In the genomic region with DNA sequence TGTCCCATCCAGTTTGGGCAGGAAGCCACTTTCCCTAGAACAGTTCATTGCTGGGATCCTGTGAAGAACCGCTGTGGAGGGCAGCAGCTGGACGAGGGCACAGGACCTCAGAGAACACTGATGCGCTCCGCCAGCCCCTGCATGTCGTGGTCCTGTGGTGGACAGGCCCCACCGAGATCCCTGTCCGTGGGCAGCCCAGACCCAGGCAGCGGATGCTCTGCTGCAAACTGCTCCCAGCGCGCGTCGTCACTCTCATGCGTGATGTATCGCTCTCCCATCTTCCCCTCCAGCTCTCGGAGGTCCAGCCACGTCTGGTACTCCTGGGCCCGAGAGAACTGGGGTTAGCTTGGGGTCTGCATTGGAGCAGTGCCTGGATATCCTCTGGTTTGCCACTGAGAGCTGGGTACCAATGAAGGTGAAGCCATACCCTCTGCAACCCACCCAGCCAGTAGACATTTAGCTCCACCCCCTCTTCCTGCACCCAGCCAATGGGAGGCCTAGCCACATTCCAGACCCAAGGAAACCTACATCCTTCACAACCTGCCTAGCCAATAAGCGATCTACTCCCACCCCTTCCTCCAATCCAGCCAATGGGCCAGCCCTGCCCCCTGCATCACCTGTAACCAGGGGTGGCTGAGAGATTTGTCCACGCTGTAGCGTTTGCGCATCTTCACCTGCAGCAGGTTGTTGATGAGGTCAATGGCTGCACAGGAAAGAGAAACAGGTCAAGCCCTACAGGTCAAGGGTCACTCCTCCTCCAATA, we compare ENCODE assay signal across 13 cellular contexts. TPM values are rescaled to one million over a fixed set of nuclear protein-coding genes. Genes with fewer than 3 reads are reported as not detected.
DNase-seq lines count a peak whose midpoint lies in the region; ATAC-seq and TF ChIP-seq lines count a peak whose summit lies in the region.
"Had no signal": no experiment of that assay in that cellular context is flagged by ENCODE, and none has a peak within 500 bp of the region (broad histone marks: within the 10 kb centered on the region; RNA-seq: fewer than 3 reads in every experiment).

No MANE protein-coding gene starts in this region.

- TF ChIP-seq CTCF in GM23338 (conservative IDR thresholded peaks at IDR 0.05; ENCODE audit: low read depth in 2 of 2) (no peak), SK-N-SH (IDR thresholded peaks at IDR 0.05) (no peak), CD14-positive monocyte (IDR thresholded peaks at IDR 0.05) (no peak)

- H3K9me3 Mint-ChIP-seq in CD4-positive, CD25-positive, alpha-beta regulatory T cell: peaks cover 1 to 14% (median 3%) of the 10 kb centered on the region in 7 donors
- H3K9me3 Mint-ChIP-seq in GM23338 (no peaks in the 10 kb centered on the region), CD14-positive monocyte (no peaks in the 10 kb centered on the region)
- H3K9me3 Mint-ChIP-seq: activated T-helper 1 cell treated with anti-CD3 and anti-CD28 coated beads, Interleukin-12 subunit alpha, Interleukin-12 subunit beta, Interleukin-2, Interleukin-4 antibody, amounts not matched to agents 30 ng/mL and 10 ng/mL and 1 ng/mL, durations not matched to agents 14 hours and 24 hours and 36 hours had no signal

- peak overlapping the region in 2 of 3 donors; percentile 65 to 66 for H3K27ac Mint-ChIP-seq in CD4-positive, CD25-positive, alpha-beta regulatory T cell
- H3K27ac Mint-ChIP-seq in GM23338 (peak overlapping the region; percentile 84), CD14-positive monocyte (no peak overlapping the region)
- H3K27ac Mint-ChIP-seq: activated T-helper 1 cell treated with anti-CD3 and anti-CD28 coated beads, Interleukin-12 subunit alpha, Interleukin-12 subunit beta, Interleukin-2, Interleukin-4 antibody, amounts not matched to agents 30 ng/mL and 10 ng/mL and 1 ng/mL, durations not matched to agents 14 hours and 24 hours and 36 hours had no signal

- no peak for DNase-seq in CD4-positive, CD25-positive, alpha-beta regulatory T cell
- DNase-seq in GM23338 (ENCODE audit: low spot score) (peak; percentile 93), SK-N-SH (peak; percentile 79), iPS-NIHi7 (ENCODE audit: extremely low spot score) (peak; percentile 94), OCI-M1 (lab: John Stamatoyannopoulos, UW) (no peak), CD14-positive monocyte (ENCODE audit: low spot score) (no peak)
- DNase-seq: GF-D8, transverse colon had no signal

- peaks cover 0 to 14% (median 13%) of the 10 kb centered on the region in 4 donors for H3K4me1 Mint-ChIP-seq in CD4-positive, CD25-positive, alpha-beta regulatory T cell
- H3K4me1 Mint-ChIP-seq in GM23338 (peaks cover 8% of the 10 kb centered on the region), CD14-positive monocyte (no peaks in the 10 kb centered on the region)

- no peaks in the 10 kb centered on the region for H3K27me3 ChIP-seq in CD4-positive, CD25-positive, alpha-beta regulatory T cell (ENCODE audit: control insufficient read depth, insufficient read depth, low read length)
- H3K27me3 ChIP-seq in GM23338 (ENCODE audit: insufficient read depth) (no peaks in the 10 kb centered on the region), SK-N-SH (ENCODE audit: insufficient read depth) (no peaks in the 10 kb centered on the region)
- H3K27me3 ChIP-seq: ovary, transverse colon had no signal

- H3K9me3 ChIP-seq in CD4-positive, CD25-positive, alpha-beta regulatory T cell (ENCODE audit: control insufficient read depth in 2 of 2, low read length in 2 of 2): peaks cover 8% of the 10 kb centered on the region in 2 experiments
- H3K9me3 ChIP-seq in SK-N-SH: no peaks in the 10 kb centered on the region
- H3K9me3 ChIP-seq: ovary, transverse colon had no signal

- H3K4me3 Mint-ChIP-seq in CD4-positive, CD25-positive, alpha-beta regulatory T cell: no peak overlapping the region
- H3K4me3 Mint-ChIP-seq in GM23338: no peak overlapping the region
- H3K4me3 Mint-ChIP-seq in CD14-positive monocyte: no peak overlapping the region
- H3K4me3 Mint-ChIP-seq: activated T-helper 1 cell treated with anti-CD3 and anti-CD28 coated beads, Interleukin-12 subunit alpha, Interleukin-12 subunit beta, Interleukin-2, Interleukin-4 antibody, amounts not matched to agents 30 ng/mL and 10 ng/mL and 1 ng/mL, durations not matched to agents 14 hours and 24 hours and 36 hours had no signal

- H3K4me1 ChIP-seq in CD4-positive, CD25-positive, alpha-beta regulatory T cell (ENCODE audit: control insufficient read depth, insufficient read depth, low read length, poor library complexity, severe bottlenecking): no peaks in the 10 kb centered on the region
- H3K4me1 ChIP-seq in GM23338 (ENCODE audit: insufficient read depth) (no peaks in the 10 kb centered on the region), SK-N-SH (ENCODE audit: control insufficient read depth in 1 of 2, insufficient read depth in 2 of 2, low read depth in 1 of 2, low read length in 1 of 2) (peaks cover 0 to 3% of the 10 kb centered on the region in 2 experiments; a peak in 1 of 4 replicates)
- H3K4me1 ChIP-seq: transverse colon had no signal

- H3K36me3 ChIP-seq in CD4-positive, CD25-positive, alpha-beta regulatory T cell (ENCODE audit: control insufficient read depth, insufficient read depth, low read length): peaks cover 65% of the 10 kb centered on the region
- H3K36me3 ChIP-seq in GM23338 (ENCODE audit: insufficient read depth) (no peaks in the 10 kb centered on the region; the same call in 1 of the 2 replicates), SK-N-SH (replicated peaks in 1 of 2; ENCODE audit: control insufficient read depth in 1 of 2, insufficient read depth in 2 of 2, low read length in 1 of 2) (peaks cover 7 to 21% of the 10 kb centered on the region in 2 experiments)
- H3K36me3 ChIP-seq: ovary had no signal

- no peak for ATAC-seq in CD4-positive, CD25-positive, alpha-beta regulatory T cell (ENCODE audit: low read depth in 2 of 2)
- peak; percentile 97 for ATAC-seq in GM23338
- ATAC-seq in GM19463 (IDR thresholded peaks at IDR 0.05; ENCODE audit: unreplicated experiment): no peak
- no peak for ATAC-seq in GM21381 (IDR thresholded peaks at IDR 0.05; ENCODE audit: unreplicated experiment)

- H3K79me2 ChIP-seq in GM23338 (replicated peaks; ENCODE audit: insufficient read depth): no peaks in the 10 kb centered on the region
- H3K79me2 ChIP-seq in SK-N-SH (ENCODE audit: insufficient read depth): no peaks in the 10 kb centered on the region

- no peak overlapping the region for H3K9ac ChIP-seq in SK-N-SH

- H4K20me1 ChIP-seq in GM23338 (replicated peaks; ENCODE audit: insufficient read depth) (peaks cover 6% of the 10 kb centered on the region; the same call in 1 of the 2 replicates), SK-N-SH (ENCODE audit: insufficient read depth) (no peaks in the 10 kb centered on the region)

- no peak overlapping the region for H3K27ac ChIP-seq in CD4-positive, CD25-positive, alpha-beta regulatory T cell (ENCODE audit: insufficient read depth, low read length, poor library complexity, severe bottlenecking)
- H3K27ac ChIP-seq in GM23338 (ENCODE audit: low read depth): no peak overlapping the region
- no peak overlapping the region for H3K27ac ChIP-seq in SK-N-SH (ENCODE audit: low read depth in 2 of 2, low read length in 1 of 2)
- H3K27ac ChIP-seq: coronary artery, ovary, transverse colon had no signal

- no peak overlapping the region for H3K4me3 ChIP-seq in CD4-positive, CD25-positive, alpha-beta regulatory T cell (ENCODE audit: low read depth, low read length)
- H3K4me3 ChIP-seq in GM23338 (no peak overlapping the region), SK-N-SH (ENCODE audit: low read depth in 2 of 2, low read length in 1 of 2) (no peak overlapping the region)
- H3K4me3 ChIP-seq: coronary artery, ovary, transverse colon had no signal

- H3K4me2 ChIP-seq in GM23338 (no peak overlapping the region), SK-N-SH (no peak overlapping the region)

- no peaks in the 10 kb centered on the region for H3K9me2 ChIP-seq in GM23338 (ENCODE audit: insufficient read depth)
- no peaks in the 10 kb centered on the region for H3K9me2 ChIP-seq in SK-N-SH

- H2AFZ ChIP-seq in GM23338: no peak overlapping the region
- H2AFZ ChIP-seq in SK-N-SH (ENCODE audit: low read depth): no peak overlapping the region

- intact Hi-C loops in CD14-positive monocyte (cut with micrococcal nuclease): loop anchor here (10.0 kb wide), 1 partner anchor 270 kb away; no protein-coding TSS in a partner anchor

- POLR2A ChIA-PET in SK-N-SH (lab: Yijun Ruan, JAX): interaction anchor here (1.2 kb wide), 1 partner anchor 54 kb away, joined by 3 read pairs; no protein-coding TSS in a partner anchor

- no peaks in the 10 kb centered on the region for H3K27me3 Mint-ChIP-seq in CD4-positive, CD25-positive, alpha-beta regulatory T cell
- H3K27me3 Mint-ChIP-seq in GM23338 (ENCODE audit: insufficient read depth, low read depth, poor library complexity) (peaks cover 11% of the 10 kb centered on the region), CD14-positive monocyte (ENCODE audit: low read depth in 3 of 3) (peaks cover 1 to 2% (median 2%) of the 10 kb centered on the region in 3 donors)

- WGBS in SK-N-SH (ENCODE audit: low lambda C conversion rate): 96% methylated on average over 17 of the region's 21 CpGs

- TF ChIP-seq RAD21 in SK-N-SH (IDR thresholded peaks at IDR 0.05; ENCODE audit: low read length): no peak

- TF ChIP-seq EP300 in SK-N-SH (IDR thresholded peaks at IDR 0.05; ENCODE audit: borderline replicate concordance in 1 of 2, low read depth in 1 of 2, low read length in 1 of 2): no peak

- H3K36me3 Mint-ChIP-seq in CD4-positive, CD25-positive, alpha-beta regulatory T cell: peaks cover 49% of the 10 kb centered on the region
- H3K36me3 Mint-ChIP-seq in GM23338 (ENCODE audit: low read depth) (peaks cover 40% of the 10 kb centered on the region), CD14-positive monocyte (peaks cover 58 to 68% of the 10 kb centered on the region in 2 donors)

- CTCF ChIA-PET in SK-N-SH (lab: Yijun Ruan, JAX): interaction anchor here (1.1 to 3.9 kb wide), 5 partner anchors 13 to 61 kb away, joined by 3 to 24 read pairs (median 4); a partner anchor contains a TSS

- H3F3A ChIP-seq in GM23338 (replicated peaks; ENCODE audit: low read depth) (0 out of 2 replicates have a peak, but pooled peaks cover 3% of the 10 kb centered on the region), SK-N-SH (replicated peaks; ENCODE audit: insufficient read depth) (peaks cover 20% of the 10 kb centered on the region)

RNA-seq across cellular contexts. Expression of a gene that starts 13.6 kb away (rescaled TPM):
- total RNA-seq in CD4-positive, CD25-positive, alpha-beta regulatory T cell: not detected
- polyA plus RNA-seq in CD4-positive, CD25-positive, alpha-beta regulatory T cell: not detected
- total RNA-seq in GM23338 (2014; rRNA removed; shearing (Covaris generic)): 1.2 and 2.6 TPM in 2 replicates
- polyA plus RNA-seq in GM23338 (2016; fragmentation: Nextera tagmentation; extraction: Ambion mirVana) (0.75 and 0.78 TPM in 2 replicates), SK-N-SH (2012; rRNA removed) (9.5 and 10.6 TPM in 2 replicates), CD14-positive monocyte (under 1 TPM; 0.05 to 0.09 TPM)
- polyA plus RNA-seq in SK-N-SH (2012; cell fraction: cytosol; rRNA removed): 6.9 and 8.6 TPM in 2 replicates
- polyA plus RNA-seq in SK-N-SH (2012; cell fraction: nucleus; rRNA removed): 7.0 and 8.3 TPM in 2 replicates

RNA-seq across cellular contexts. Expression of a gene that starts 38.6 kb away (rescaled TPM):
- not detected for total RNA-seq in CD4-positive, CD25-positive, alpha-beta regulatory T cell
- 10 to 100 TPM in 1 of 4 donors, 1 to 10 TPM in 2, not detected in 1; 6.8 to 15.7 (median 8.6) TPM for polyA plus RNA-seq in CD4-positive, CD25-positive, alpha-beta regulatory T cell
- not detected in 2 replicates for total RNA-seq in GM23338 (2014; rRNA removed; shearing (Covaris generic))
- polyA plus RNA-seq in GM23338 (2016; fragmentation: Nextera tagmentation; extraction: Ambion mirVana) (5.7 and 5.9 TPM in 2 replicates), SK-N-SH (2012; rRNA removed) (not detected in 2 replicates), CD14-positive monocyte (not detected)
- polyA plus RNA-seq in SK-N-SH (2012; cell fraction: cytosol; rRNA removed): not detected in 2 replicates
- polyA plus RNA-seq in SK-N-SH (2012; cell fraction: nucleus; rRNA removed): not detected in 2 replicates
- total RNA-seq: ovary, transverse colon had no signal
- polyA plus RNA-seq: ovary had no signal

RNA-seq across cellular contexts. Expression of a gene that starts 42.3 kb away (rescaled TPM):
- total RNA-seq in CD4-positive, CD25-positive, alpha-beta regulatory T cell: 171 TPM
- 10 to 100 TPM; 37.0 to 54.5 (median 44.7) TPM for polyA plus RNA-seq in CD4-positive, CD25-positive, alpha-beta regulatory T cell
- 66.6 and 68.0 TPM in 2 replicates for total RNA-seq in GM23338 (2014; rRNA removed; shearing (Covaris generic))
- polyA plus RNA-seq in GM23338 (2016; fragmentation: Nextera tagmentation; extraction: Ambion mirVana) (53.8 and 53.9 TPM in 2 replicates), SK-N-SH (2012; rRNA removed) (14.1 and 21.4 TPM in 2 replicates), CD14-positive monocyte (1 to 10 TPM; 6.5 to 8.1 TPM)
- 12.2 and 20.2 TPM in 2 replicates for polyA plus RNA-seq in SK-N-SH (2012; cell fraction: cytosol; rRNA removed)
- polyA plus RNA-seq in SK-N-SH (2012; cell fraction: nucleus; rRNA removed): 47.3 and 60.3 TPM in 2 replicates

RNA-seq across cellular contexts. Expression of a gene that starts 49.7 kb away (rescaled TPM):
- total RNA-seq in CD4-positive, CD25-positive, alpha-beta regulatory T cell: 8.6 TPM
- 10 to 100 TPM in 2 of 4 donors, 1 to 10 TPM in 1, under 1 TPM in 1; 0.31 to 16.8 (median 10.1) TPM for polyA plus RNA-seq in CD4-positive, CD25-positive, alpha-beta regulatory T cell
- total RNA-seq in GM23338 (2014; rRNA removed; shearing (Covaris generic)): not detected in 2 replicates
- polyA plus RNA-seq in GM23338 (2016; fragmentation: Nextera tagmentation; extraction: Ambion mirVana) (not detected in 2 replicates), SK-N-SH (2012; rRNA removed) (2.5 and 3.3 TPM in 2 replicates), CD14-positive monocyte (10 to 100 TPM; 12.8 to 14.1 TPM)
- polyA plus RNA-seq in SK-N-SH (2012; cell fraction: cytosol; rRNA removed): 1.0 and 1.6 TPM in 2 replicates
- 9.5 and 11.9 TPM in 2 replicates for polyA plus RNA-seq in SK-N-SH (2012; cell fraction: nucleus; rRNA removed)

Comparison
In these comparisons a context has a peak if more than half of its experiments do, and no peak if none do; other contexts are left out.
1. DNase-seq: peak in GM23338 (single experiment), SK-N-SH (single experiment) and iPS-NIHi7 (single experiment); none in CD4-positive, CD25-positive, alpha-beta regulatory T cell (0 of 3), OCI-M1 (single experiment) and CD14-positive monocyte (single experiment).
2. H3K27ac Mint-ChIP-seq: peak in CD4-positive, CD25-positive, alpha-beta regulatory T cell (2 of 3) and GM23338 (single experiment); none in CD14-positive monocyte (0 of 7).